In the genomic region with DNA sequence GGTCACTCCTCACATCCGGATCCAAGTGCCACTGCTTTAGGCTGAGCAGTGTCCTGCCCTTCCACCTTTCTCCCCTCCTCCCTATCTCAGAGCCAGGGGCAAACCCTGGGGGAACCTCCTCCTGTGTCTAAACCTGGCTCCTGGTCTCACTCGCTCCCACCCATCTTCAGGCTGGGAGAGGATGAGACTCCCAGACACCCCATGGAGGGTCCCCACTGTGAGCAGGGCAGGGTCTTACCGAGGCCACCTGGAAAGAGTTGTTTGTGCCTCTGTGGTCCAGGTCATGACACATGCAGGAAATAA, we compare ENCODE assay signal across 24 cellular contexts.
DNase-seq lines count a peak whose midpoint lies in the region; ATAC-seq and TF ChIP-seq lines count a peak whose summit lies in the region.
"Had no signal": no experiment of that assay in that cellular context is flagged by ENCODE, and none has a peak within 500 bp of the region (broad histone marks: within the 10 kb centered on the region; RNA-seq: fewer than 3 reads in every experiment).

No MANE protein-coding gene starts in this region.

- H3K4me1 Mint-ChIP-seq in CD14-positive monocyte (peaks cover 22% of the 10 kb centered on the region), endodermal cell (no peaks in the 10 kb centered on the region)

- TF ChIP-seq CTCF in CD14-positive monocyte (IDR thresholded peaks at IDR 0.05): no peak
- no peak for TF ChIP-seq CTCF in endodermal cell (conservative IDR thresholded peaks at IDR 0.05)
- no peak for TF ChIP-seq CTCF in suprapubic skin (IDR thresholded peaks at IDR 0.05)
- TF ChIP-seq CTCF in GM20000 (IDR thresholded peaks at IDR 0.05; ENCODE audit: extremely low read depth, missing control alignments): no peak
- TF ChIP-seq CTCF in upper lobe of left lung (IDR thresholded peaks at IDR 0.05): no peak

- WGBS in endodermal cell (ENCODE audit: insufficient coverage in 1 of 2, insufficient read length in 1 of 2), 2 experiments: 63 to 80% methylated on average over 2 to 3 of the region's 3 CpGs
- 64% methylated on average over 3 of the region's 3 CpGs for WGBS in suprapubic skin
- 68 to 73% methylated on average over 3 of the region's 3 CpGs for WGBS in upper lobe of left lung, 2 donors

- H3K27ac ChIP-seq in endodermal cell (ENCODE audit: low read depth, low read length) (no peak overlapping the region), suprapubic skin (no peak overlapping the region), upper lobe of left lung (no peak overlapping the region)
- H3K27ac ChIP-seq: KMS-11, RWPE1 had no signal

- H3K4me3 Mint-ChIP-seq in CD14-positive monocyte (no peak overlapping the region), endodermal cell (no peak overlapping the region)
- H3K4me3 Mint-ChIP-seq: CD4-positive, CD25-positive, alpha-beta regulatory T cell had no signal

- intact Hi-C loops in CD14-positive monocyte (cut with micrococcal nuclease): no loop called here

- DNase-seq in activated CD8-positive, alpha-beta memory T cell treated with anti-CD3 and anti-CD28 coated beads, Interleukin-2, amount 50 U/mL, for 4 hours: peak; percentile 4
- no peak for DNase-seq in activated CD8-positive, alpha-beta memory T cell treated with anti-CD3 and anti-CD28 coated beads for 24 hours
- peak; percentile 38 for DNase-seq in CD14-positive monocyte (ENCODE audit: low spot score)
- peak; percentile 39 for DNase-seq in endodermal cell
- DNase-seq in suprapubic skin (ENCODE audit: low spot score in 2 of 2): peak; percentile 31 to 69
- DNase-seq in GM20000 (ENCODE audit: low spot score): no peak
- no peak for DNase-seq in upper lobe of left lung
- DNase-seq: AML-193; CD4-positive, CD25-positive, alpha-beta regulatory T cell; COR-L47; DMS79; GOT3; HCEC 1CT; IMR-90; NCI-H1105; NCI-H146; NCI-H2029; NCI-H226; NCI-H510A treated with DMSO at 0.1 percent for 48 hours; NCI-H748 treated with DMSO at 0.1 percent for 48 hours had no signal

- ATAC-seq in HG03457 (IDR thresholded peaks at IDR 0.05; ENCODE audit: unreplicated experiment) (no peak), upper lobe of left lung (ENCODE audit: low FRiP score in 2 of 2) (no peak)
- ATAC-seq: SK-N-SH treated with all-trans-retinoic acid at 6 μM for 48 hours had no signal

- no peaks in the 10 kb centered on the region for H3K9me3 ChIP-seq in endodermal cell (ENCODE audit: control insufficient read depth, low read length)
- no peaks in the 10 kb centered on the region for H3K9me3 ChIP-seq in suprapubic skin
- no peaks in the 10 kb centered on the region for H3K9me3 ChIP-seq in upper lobe of left lung

- TF ChIP-seq EP300 in suprapubic skin (IDR thresholded peaks at IDR 0.05) (no peak), upper lobe of left lung (IDR thresholded peaks at IDR 0.05) (no peak)

- H3K9me3 Mint-ChIP-seq in CD14-positive monocyte (peaks cover 4 to 16% (median 5%) of the 10 kb centered on the region in 7 donors), endodermal cell (no peaks in the 10 kb centered on the region)

- peaks cover 2 to 3% of the 10 kb centered on the region in 2 donors for H3K36me3 Mint-ChIP-seq in CD14-positive monocyte
- no peaks in the 10 kb centered on the region for H3K36me3 Mint-ChIP-seq in endodermal cell (ENCODE audit: low read depth)
- H3K36me3 Mint-ChIP-seq: CD4-positive, CD25-positive, alpha-beta regulatory T cell had no signal

- H3K27me3 ChIP-seq in endodermal cell (ENCODE audit: control insufficient read depth, insufficient read depth, low read length, poor library complexity, severe bottlenecking) (peaks cover 40% of the 10 kb centered on the region), suprapubic skin (peaks cover 22% of the 10 kb centered on the region), upper lobe of left lung (peaks cover 0 to 10% (median 4%) of the 10 kb centered on the region in 4 donors)

- no peak overlapping the region for H3K9ac ChIP-seq in endodermal cell (ENCODE audit: extremely low read depth, low read length, poor library complexity, severe bottlenecking)
- H3K9ac ChIP-seq: KMS-11 had no signal

- H3K36me3 ChIP-seq in endodermal cell (ENCODE audit: control insufficient read depth, insufficient read depth, low read length): no peaks in the 10 kb centered on the region
- peaks cover 3% of the 10 kb centered on the region for H3K36me3 ChIP-seq in suprapubic skin
- no peaks in the 10 kb centered on the region for H3K36me3 ChIP-seq in upper lobe of left lung

- H3K27me3 Mint-ChIP-seq in CD14-positive monocyte (ENCODE audit: low read depth in 3 of 3) (peaks cover 21 to 41% (median 31%) of the 10 kb centered on the region in 3 donors), endodermal cell (ENCODE audit: insufficient read depth) (peaks cover 31% of the 10 kb centered on the region)

- H3K27ac Mint-ChIP-seq in CD14-positive monocyte: peak overlapping the region in 3 of 7 donors; percentile 15 to 36 (median 21)
- H3K27ac Mint-ChIP-seq in endodermal cell: no peak overlapping the region

- TF ChIP-seq POLR2A in suprapubic skin (IDR thresholded peaks at IDR 0.05): no peak
- no peak for TF ChIP-seq POLR2A in upper lobe of left lung (IDR thresholded peaks at IDR 0.05)

- H3K4me3 ChIP-seq in endodermal cell (ENCODE audit: low read length) (no peak overlapping the region), suprapubic skin (no peak overlapping the region), upper lobe of left lung (no peak overlapping the region)

- no peaks in the 10 kb centered on the region for H3K4me1 ChIP-seq in endodermal cell (ENCODE audit: control insufficient read depth, insufficient read depth, low read length)
- H3K4me1 ChIP-seq in suprapubic skin: peaks cover 14% of the 10 kb centered on the region
- H3K4me1 ChIP-seq in upper lobe of left lung: peaks cover 4 to 17% (median 15%) of the 10 kb centered on the region in 4 donors

Comparison
In these comparisons a context has a peak if more than half of its experiments do, and no peak if none do; other contexts are left out.
1. DNase-seq: peak in activated CD8-positive, alpha-beta memory T cell treated with anti-CD3 and anti-CD28 coated beads, Interleukin-2, amount 50 U/mL, for 4 hours (single experiment), CD14-positive monocyte (single experiment), endodermal cell (single experiment) and suprapubic skin (2 of 2); none in activated CD8-positive, alpha-beta memory T cell treated with anti-CD3 and anti-CD28 coated beads for 24 hours (single experiment), GM20000 (single experiment) and upper lobe of left lung (0 of 2).